23 cellular contexts compared by ENCODE assay signal in the genomic region with DNA sequence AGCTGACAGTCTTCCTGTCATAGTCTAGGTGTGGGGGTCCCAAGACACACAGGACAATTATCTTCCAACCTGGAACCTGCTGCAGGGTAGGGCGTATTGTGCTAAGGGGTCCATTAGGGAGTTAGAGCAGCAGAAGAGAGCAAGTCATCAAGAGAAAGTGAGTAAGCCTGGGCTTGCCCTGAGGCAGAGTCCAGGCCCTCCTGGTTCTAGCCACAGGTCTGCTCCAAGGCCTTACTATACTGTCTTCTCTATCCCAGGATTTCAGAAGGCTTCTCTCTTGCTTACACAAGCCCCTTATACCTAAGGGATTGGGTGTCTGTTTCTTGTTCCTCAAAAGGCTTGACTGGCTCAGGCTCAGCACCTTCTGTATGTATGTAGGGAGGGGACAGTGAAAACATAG. TPM values are rescaled to one million over a fixed set of nuclear protein-coding genes. Genes with fewer than 3 reads are reported as not detected.
"Had no signal": no experiment of that assay in that cellular context is flagged by ENCODE, and none has a peak within 500 bp of the region (broad histone marks: within the 10 kb centered on the region; RNA-seq: fewer than 3 reads in every experiment).

No MANE protein-coding gene starts in this region.

- DNase-seq: activated B cell treated with CpG ODN at 0.5 μM for 24 hours; activated CD4-positive, alpha-beta memory T cell treated with anti-CD3 and anti-CD28 coated beads for 36 hours; activated CD4-positive, alpha-beta T cell treated with anti-CD3 and anti-CD28 coated beads for 4 hours; activated naive CD4-positive, alpha-beta T cell; activated naive CD8-positive, alpha-beta T cell treated with anti-CD3 and anti-CD28 coated beads, Interleukin-2, amount 10 ng/mL, durations not matched to agents 7 days and 5 days; activated T-cell treated with anti-CD3 and anti-CD28 coated beads, Interleukin-2, amount 50 U/mL, for 1 hour; brain microvascular endothelial cell; central memory CD4-positive, alpha-beta T cell; dorsolateral prefrontal cortex; foreskin melanocyte; head of caudate nucleus; lower lobe of right lung; nephron progenitor cell; nucleus accumbens; stimulated activated CD4-positive, alpha-beta T cell treated with anti-CD3 and anti-CD28 coated beads, Interleukin-12 subunit alpha, Interleukin-12 subunit beta, amount 100 ng/mL, for 4 hours; stimulated activated CD4-positive, alpha-beta T cell treated with anti-CD3 and anti-CD28 coated beads, Interleukin-1b, Interleukin-23, amount 100 ng/mL, for 48 hours; stimulated activated CD8-positive, alpha-beta memory T cell treated with anti-CD3 and anti-CD28 coated beads, Interleukin-4, amount 100 ng/mL, for 48 hours; stimulated activated naive CD4-positive, alpha-beta T cell treated with Interleukin-2 at 50 U/mL for 16 hours; substantia nigra; T-cell; upper lobe of right lung had no signal

- H3K4me3 Mint-ChIP-seq: activated B cell treated with CpG ODN at 0.5 μM for 24 hours; activated CD4-positive, alpha-beta memory T cell treated with anti-CD3 and anti-CD28 coated beads for 36 hours; activated naive CD8-positive, alpha-beta T cell treated with anti-CD3 and anti-CD28 coated beads, Interleukin-2, amount 10 ng/mL, durations not matched to agents 7 days and 5 days; activated T-helper 17 cell treated with anti-CD3 and anti-CD28 coated beads, Interleukin-2, amount 50 U/mL, for 72 hours; nephron progenitor cell; T-cell had no signal

- H3K4me3 ChIP-seq: dorsolateral prefrontal cortex, lower lobe of right lung, upper lobe of right lung had no signal

- H3K27ac ChIP-seq: brain microvascular endothelial cell, dorsolateral prefrontal cortex, epithelial cell of prostate, lower lobe of right lung had no signal

- ATAC-seq: activated T-helper 17 cell treated with anti-CD3 and anti-CD28 coated beads, Interleukin-2, amount 50 U/mL, for 72 hours; lower lobe of right lung; T-cell; upper lobe of right lung had no signal

- H3K27me3 ChIP-seq: brain microvascular endothelial cell, dorsolateral prefrontal cortex, upper lobe of right lung had no signal

- H3K36me3 Mint-ChIP-seq: activated CD4-positive, alpha-beta memory T cell treated with anti-CD3 and anti-CD28 coated beads for 36 hours; T-cell had no signal

- H3K27me3 Mint-ChIP-seq: activated CD4-positive, alpha-beta memory T cell treated with anti-CD3 and anti-CD28 coated beads for 36 hours; activated naive CD8-positive, alpha-beta T cell treated with anti-CD3 and anti-CD28 coated beads, Interleukin-2, amount 10 ng/mL, durations not matched to agents 7 days and 5 days; activated T-helper 17 cell treated with anti-CD3 and anti-CD28 coated beads, Interleukin-2, amount 50 U/mL, for 72 hours had no signal

- H3K27ac Mint-ChIP-seq: activated B cell treated with CpG ODN at 0.5 μM for 24 hours; activated CD4-positive, alpha-beta memory T cell treated with anti-CD3 and anti-CD28 coated beads for 36 hours; activated naive CD8-positive, alpha-beta T cell treated with anti-CD3 and anti-CD28 coated beads, Interleukin-2, amount 10 ng/mL, durations not matched to agents 7 days and 5 days; activated T-helper 17 cell treated with anti-CD3 and anti-CD28 coated beads, Interleukin-2, amount 50 U/mL, for 72 hours; nephron progenitor cell; T-cell had no signal

- H3K9me3 Mint-ChIP-seq: activated B cell treated with CpG ODN at 0.5 μM for 24 hours; activated CD4-positive, alpha-beta memory T cell treated with anti-CD3 and anti-CD28 coated beads for 36 hours; activated naive CD8-positive, alpha-beta T cell treated with anti-CD3 and anti-CD28 coated beads, Interleukin-2, amount 10 ng/mL, durations not matched to agents 7 days and 5 days; activated T-helper 17 cell treated with anti-CD3 and anti-CD28 coated beads, Interleukin-2, amount 50 U/mL, for 72 hours; nephron progenitor cell; T-cell had no signal

- H3K9me3 ChIP-seq: lower lobe of right lung, upper lobe of right lung had no signal

RNA-seq across cellular contexts. Expression of a gene that starts 37.5 kb away (rescaled TPM):
- total RNA-seq: activated B cell treated with CpG ODN at 0.5 μM for 24 hours; activated CD4-positive, alpha-beta memory T cell treated with anti-CD3 and anti-CD28 coated beads for 36 hours; activated T-helper 17 cell treated with anti-CD3 and anti-CD28 coated beads, Interleukin-2, amount 50 U/mL, for 72 hours; T-cell had no signal
